In the genomic region with DNA sequence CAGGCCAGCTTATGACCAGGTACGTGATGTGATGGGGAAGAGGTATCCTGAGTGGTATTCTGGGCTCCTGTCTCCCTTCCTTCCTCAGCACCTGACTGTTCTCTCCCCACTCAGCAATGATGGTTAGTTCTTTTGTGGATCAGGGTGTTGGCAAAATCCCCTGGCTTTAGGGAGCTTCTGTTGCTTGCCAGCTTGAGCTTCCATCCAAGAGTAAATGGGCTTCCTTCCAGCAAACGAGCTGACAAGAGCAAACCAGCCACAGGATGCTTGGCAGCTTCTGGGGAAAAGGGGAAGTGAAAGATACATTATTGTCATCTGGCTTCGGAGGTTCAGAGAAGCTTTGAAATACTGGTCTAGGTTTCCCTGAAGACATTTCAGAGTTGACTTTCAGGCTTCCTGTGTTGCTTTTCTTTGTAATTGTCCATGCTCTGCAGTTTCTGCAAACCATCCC, we compare ENCODE assay signal across 8 cellular contexts. TPM values are rescaled to one million over a fixed set of nuclear protein-coding genes. Genes with fewer than 3 reads are reported as not detected.
DNase-seq lines count a peak whose midpoint lies in the region; ATAC-seq and TF ChIP-seq lines count a peak whose summit lies in the region.

No MANE protein-coding gene starts in this region.

- no peak overlapping the region for H3K56ac ChIP-seq in H9 (ENCODE audit: insufficient read length, low read depth, low read length)

- no peak overlapping the region for H3K18ac ChIP-seq in H9 (ENCODE audit: insufficient read length, low read depth, low read length)

- no peak overlapping the region for H3K14ac ChIP-seq in H9 (ENCODE audit: insufficient read depth, low read length)

- no peak overlapping the region for H4K91ac ChIP-seq in H9 (ENCODE audit: insufficient read length, low read depth, low read length)

- H2BK120ac ChIP-seq in H9 (ENCODE audit: low read depth, low read length, poor library complexity, severe bottlenecking): no peak overlapping the region

- H3K27ac ChIP-seq in WERI-Rb-1 (peak overlapping the region; percentile 50), H9 (ENCODE audit: insufficient read length, low read depth, low read length) (no peak overlapping the region)

- no peak overlapping the region for H4K8ac ChIP-seq in H9 (replicated peaks; ENCODE audit: insufficient read length, low read depth, low read length)

- H3K36me3 ChIP-seq in GM06990 (ENCODE audit: control insufficient read depth, insufficient read depth, low read length) (peaks cover 18% of the 10 kb centered on the region), WERI-Rb-1 (peaks cover 55% of the 10 kb centered on the region)

- H2AFZ ChIP-seq in H9 (ENCODE audit: low read length): no peak overlapping the region

- peaks cover 21% of the 10 kb centered on the region; the same call in 1 of the 2 replicates for H3K79me2 ChIP-seq in H9 (ENCODE audit: insufficient read depth, low read length)

- no peak overlapping the region for H3K4me2 ChIP-seq in H9 (ENCODE audit: insufficient read depth, insufficient read length, low read length)

- no peak overlapping the region for H3K4ac ChIP-seq in H9 (ENCODE audit: low read depth, low read length)

- H3K27me3 ChIP-seq in GM06990 (replicated peaks; ENCODE audit: control insufficient read depth, insufficient read depth, low read length) (no peaks in the 10 kb centered on the region), WERI-Rb-1 (ENCODE audit: insufficient read depth, low read depth, severe bottlenecking) (no peaks in the 10 kb centered on the region), H9 (ENCODE audit: insufficient read depth, low read length) (no peaks in the 10 kb centered on the region; the same call in 1 of the 2 replicates)

- DNase-seq in GM06990 (ENCODE audit: extremely low read depth, insufficient read length): peak; percentile 74
- DNase-seq in WERI-Rb-1: no peak
- DNase-seq in fibroblast of the aortic adventitia (ENCODE audit: low read depth): peak; percentile 93
- DNase-seq in sciatic nerve (ENCODE audit: low spot score): no peak
- no peak for DNase-seq in H9
- DNase-seq in DMS153 (lab: John Stamatoyannopoulos, UW): no peak

- H3K27me3 Mint-ChIP-seq in IgD-negative memory B cell: peaks cover 20% of the 10 kb centered on the region
- peaks cover 20% of the 10 kb centered on the region for H3K27me3 Mint-ChIP-seq in H9 (ENCODE audit: low read depth)

- peaks cover 4% of the 10 kb centered on the region for H4K20me1 ChIP-seq in H9 (ENCODE audit: control insufficient read depth, insufficient read depth, insufficient read length)

- H3K36me3 Mint-ChIP-seq in IgD-negative memory B cell (peaks cover 6% of the 10 kb centered on the region), H9 (ENCODE audit: insufficient read depth in 1 of 3, low read depth in 3 of 3) (peaks cover 20 to 49% (median 30%) of the 10 kb centered on the region in 3 experiments; a peak in 5 of 7 replicates)

- no peak overlapping the region for H2BK20ac ChIP-seq in H9 (ENCODE audit: low read depth, low read length, poor library complexity, severe bottlenecking)

- WGBS in H9 (ENCODE audit: extremely low coverage, insufficient read length, low lambda C conversion rate): no CpG with 5 or more reads among the region's 3 CpGs

- peaks cover 2% of the 10 kb centered on the region for H3K79me1 ChIP-seq in H9 (ENCODE audit: insufficient read depth, low read depth, low read length, poor library complexity, severe bottlenecking)

- no peak overlapping the region for H2BK5ac ChIP-seq in H9 (ENCODE audit: insufficient read length, low read length)

- H3K4me1 Mint-ChIP-seq in IgD-negative memory B cell (peaks cover 29 to 49% (median 45%) of the 10 kb centered on the region in 3 donors), H9 (peaks cover 33 to 41% of the 10 kb centered on the region in 2 experiments)

- peaks cover 13% of the 10 kb centered on the region for H3K23me2 ChIP-seq in H9 (ENCODE audit: insufficient read length, low read depth, low read length, poor library complexity, severe bottlenecking)

- intact Hi-C loops in sciatic nerve (cut with DNase I): no loop called here

- no peak overlapping the region for H4K5ac ChIP-seq in H9 (ENCODE audit: insufficient read length, low read depth, low read length)

- no peak overlapping the region for H2BK12ac ChIP-seq in H9 (ENCODE audit: insufficient read length, low read depth, low read length)

- ATAC-seq in GM21381 (IDR thresholded peaks at IDR 0.05; ENCODE audit: unreplicated experiment) (peak; percentile 32), sciatic nerve (peak; percentile 33)

- peak overlapping the region; percentile 93 for H3K4me3 ChIP-seq in GM06990 (replicated peaks; ENCODE audit: low read depth, low read length)
- no peak overlapping the region for H3K4me3 ChIP-seq in WERI-Rb-1 (ENCODE audit: low read depth, low read length)
- H3K4me3 ChIP-seq in fibroblast of the aortic adventitia (ENCODE audit: low read depth, low read length): no peak overlapping the region

- H3K4me3 Mint-ChIP-seq in IgD-negative memory B cell (peak overlapping the region; percentile 47 to 88 (median 80)), H9 (no peak overlapping the region)

- peaks cover 12% of the 10 kb centered on the region for H3K4me1 ChIP-seq in H9 (ENCODE audit: insufficient read depth, low read length)

- TF ChIP-seq CTCF in GM06990 (IDR thresholded peaks at IDR 0.05; ENCODE audit: insufficient read depth, low read length, poor library complexity, severe bottlenecking) (no peak), WERI-Rb-1 (IDR thresholded peaks at IDR 0.05; ENCODE audit: low read depth, low read length) (no peak), fibroblast of the aortic adventitia (IDR thresholded peaks at IDR 0.05; ENCODE audit: insufficient read depth, low read length) (no peak), H9 (conservative IDR thresholded peaks at IDR 0.05) (no peak)

- H2BK15ac ChIP-seq in H9 (ENCODE audit: low read depth, low read length): no peak overlapping the region

- H2AK5ac ChIP-seq in H9 (ENCODE audit: insufficient read length, low read length): no peak overlapping the region

- H3K9me3 Mint-ChIP-seq in IgD-negative memory B cell (no peaks in the 10 kb centered on the region), H9 (peaks cover 0 to 2% of the 10 kb centered on the region in 2 experiments; a peak in 3 of 5 replicates)

- peak overlapping the region; percentile 84 to 97 (median 95) for H3K27ac Mint-ChIP-seq in IgD-negative memory B cell
- H3K27ac Mint-ChIP-seq in H9: peak overlapping the region in 1 of 3 experiments; percentile 28; a peak in 1 of 7 replicates

- no peak overlapping the region for H3T11ph ChIP-seq in H9 (ENCODE audit: low read length)

- no peak overlapping the region for H3K9ac ChIP-seq in H9 (ENCODE audit: extremely low read depth, insufficient read length, low read length)

- no peak overlapping the region for H3K23ac ChIP-seq in H9 (ENCODE audit: insufficient read length, low read depth, low read length)

- H3K9me3 ChIP-seq in WERI-Rb-1 (ENCODE audit: severe bottlenecking) (no peaks in the 10 kb centered on the region), H9 (ENCODE audit: control insufficient read depth, low read depth, low read length) (no peaks in the 10 kb centered on the region)

RNA-seq across cellular contexts. Expression of a gene that starts 5.2 kb away (rescaled TPM):
- 3.7 TPM for polyA plus RNA-seq in IgD-negative memory B cell
- total RNA-seq in fibroblast of the aortic adventitia (ENCODE audit: low replicate concordance) (4.1 and 21.6 TPM in 2 replicates), sciatic nerve (53.5 TPM), H9 (2021) (29.3 and 29.4 TPM in 2 replicates)

Comparison
In these comparisons a context has a peak if more than half of its experiments do, and no peak if none do; other contexts are left out.
1. DNase-seq: peak in GM06990 (single experiment) and fibroblast of the aortic adventitia (single experiment); none in WERI-Rb-1 (single experiment), sciatic nerve (single experiment), H9 (single experiment) and DMS153 (single experiment).
2. H3K4me3 Mint-ChIP-seq: peak in IgD-negative memory B cell (4 of 4); none in H9 (0 of 2).